In genomic region chr5:134845852-134846640, GRCh38 we compare ENCODE assay signal across 8 cellular contexts. TPM values are rescaled to one million over a fixed set of nuclear protein-coding genes. Genes with fewer than 3 reads are reported as not detected.
DNase-seq lines count a peak whose midpoint lies in the region; ATAC-seq and TF ChIP-seq lines count a peak whose summit lies in the region.

TSS of gene C5orf24 (plus strand) at chr5:134845968. CDS start at chr5:134854901, 8,933 bp downstream.

- TF ChIP-seq CTCF in MM.1S (IDR thresholded peaks at IDR 0.05; ENCODE audit: low read length) (no peak), foreskin keratinocyte (conservative IDR thresholded peaks at IDR 0.05) (no peak), neural progenitor cell (IDR thresholded peaks at IDR 0.05) (no peak)

- peaks cover 11% of the 10 kb centered on the region for H3K4me1 ChIP-seq in HAP-1
- peaks cover 10% of the 10 kb centered on the region for H3K4me1 ChIP-seq in MM.1S (ENCODE audit: low read length)
- peaks cover 43% of the 10 kb centered on the region for H3K4me1 ChIP-seq in SJSA1 (replicated peaks)
- peaks cover 8% of the 10 kb centered on the region for H3K4me1 ChIP-seq in foreskin keratinocyte
- peaks cover 11% of the 10 kb centered on the region for H3K4me1 ChIP-seq in neural progenitor cell
- H3K4me1 ChIP-seq in stomach smooth muscle (ENCODE audit: control insufficient read depth, insufficient read depth, low read length), result peaks cover 14% of the 10 kb centered on the region

- H3K27ac ChIP-seq in MM.1S (ENCODE audit: low read length), result peak within 1 kb of the TSS; percentile 87
- H3K27ac ChIP-seq in SJSA1, result peak within 1 kb of the TSS; percentile 64
- H3K27ac ChIP-seq in foreskin keratinocyte, result peak within 1 kb of the TSS; percentile 74
- H3K27ac ChIP-seq in neural progenitor cell, result peak within 1 kb of the TSS; percentile 91
- H3K27ac ChIP-seq in stomach smooth muscle (ENCODE audit: low read length), result peak within 1 kb of the TSS; percentile 85

- H3K4me1 Mint-ChIP-seq in neural progenitor cell, result peaks cover 22% of the 10 kb centered on the region

- H3F3A ChIP-seq in MM.1S (ENCODE audit: insufficient read depth, low read length) (peaks cover 15% of the 10 kb centered on the region), neural progenitor cell (ENCODE audit: low read depth) (peaks cover 31% of the 10 kb centered on the region)

- H3K79me2 ChIP-seq in MM.1S (ENCODE audit: low read length), result peaks cover 36% of the 10 kb centered on the region
- peaks cover 48% of the 10 kb centered on the region for H3K79me2 ChIP-seq in neural progenitor cell (ENCODE audit: low read depth)

- H3K9me3 ChIP-seq in HAP-1 (no peaks in the 10 kb centered on the region), MM.1S (replicated peaks; ENCODE audit: insufficient read depth, low read length) (no peaks in the 10 kb centered on the region), SJSA1 (replicated peaks) (no peaks in the 10 kb centered on the region), neural progenitor cell (ENCODE audit: low read depth) (no peaks in the 10 kb centered on the region), stomach smooth muscle (ENCODE audit: control insufficient read depth in 2 of 2, low read length in 2 of 2) (no peaks in the 10 kb centered on the region)

- H3K4me3 ChIP-seq in HAP-1 (peak within 1 kb of the TSS; percentile 65), MM.1S (ENCODE audit: low read length) (peak within 1 kb of the TSS; percentile 94), SJSA1 (peak within 1 kb of the TSS; percentile 77), neural progenitor cell (peak within 1 kb of the TSS; percentile 88), stomach smooth muscle (ENCODE audit: low read length in 2 of 2) (peak within 1 kb of the TSS; percentile 86 to 93)

- H3K27ac Mint-ChIP-seq in neural progenitor cell, result peak within 1 kb of the TSS; percentile 83

- H3K9me2 ChIP-seq in MM.1S (replicated peaks; ENCODE audit: insufficient read depth, low read length), result no peaks in the 10 kb centered on the region

- peak within 1 kb of the TSS; percentile 81 for H2AFZ ChIP-seq in MM.1S (ENCODE audit: low read length)
- peak within 1 kb of the TSS; percentile 53 for H2AFZ ChIP-seq in neural progenitor cell (replicated peaks)

- H4K20me1 ChIP-seq in MM.1S (ENCODE audit: insufficient read depth, low read length), result no peaks in the 10 kb centered on the region
- H4K20me1 ChIP-seq in neural progenitor cell (ENCODE audit: low read depth), result peaks cover under 1% of the 10 kb centered on the region

- ATAC-seq in foreskin keratinocyte, result peak; percentile 93

- DNase-seq in GDM1 (lab: John Stamatoyannopoulos, UW) (peak; percentile 95), HAP-1 (ENCODE audit: low spot score in 2 of 2) (peak; percentile 84 to 94), MM.1S (peak; percentile 96), SJSA1 (ENCODE audit: low read depth in 1 of 2, low spot score in 2 of 2) (peak; percentile 97), foreskin keratinocyte (peak; percentile 77 to 86), neural progenitor cell (ENCODE audit: low spot score) (peak; percentile 91)
- DNase-seq in activated naive CD4-positive, alpha-beta T cell (lab: John Stamatoyannopoulos, UW), result peak; percentile 74 to 89 (median 84)

- no peaks in the 10 kb centered on the region for H3K27me3 ChIP-seq in HAP-1 (ENCODE audit: low read depth)
- no peaks in the 10 kb centered on the region for H3K27me3 ChIP-seq in MM.1S (replicated peaks; ENCODE audit: insufficient read depth, low read length)
- no peaks in the 10 kb centered on the region for H3K27me3 ChIP-seq in SJSA1 (replicated peaks)
- H3K27me3 ChIP-seq in foreskin keratinocyte, result no peaks in the 10 kb centered on the region
- no peaks in the 10 kb centered on the region for H3K27me3 ChIP-seq in neural progenitor cell
- H3K27me3 ChIP-seq in stomach smooth muscle (ENCODE audit: control insufficient read depth in 1 of 2, insufficient read depth in 2 of 2, low read length in 2 of 2), result no peaks in the 10 kb centered on the region

- H3K9me3 Mint-ChIP-seq in neural progenitor cell, result no peaks in the 10 kb centered on the region

- H3K36me3 ChIP-seq in HAP-1 (replicated peaks), result peaks cover 10% of the 10 kb centered on the region
- H3K36me3 ChIP-seq in MM.1S (replicated peaks; ENCODE audit: insufficient read depth, low read length), result no peaks in the 10 kb centered on the region; the same call in 1 of the 2 replicates
- H3K36me3 ChIP-seq in SJSA1, result peaks cover 44% of the 10 kb centered on the region
- H3K36me3 ChIP-seq in neural progenitor cell, result no peaks in the 10 kb centered on the region
- H3K36me3 ChIP-seq in stomach smooth muscle (ENCODE audit: control insufficient read depth in 2 of 2, insufficient read depth in 2 of 2, low read length in 2 of 2), result no peaks in the 10 kb centered on the region

- H3K27me3 Mint-ChIP-seq in neural progenitor cell (ENCODE audit: insufficient read depth, low read depth), result no peaks in the 10 kb centered on the region

- H3K4me3 Mint-ChIP-seq in neural progenitor cell, result peak within 1 kb of the TSS; percentile 92

- in situ Hi-C loops in HAP-1 (cut with MboI; ENCODE audit: low sequenced_read_pairs), result no loop called here

- H3K36me3 Mint-ChIP-seq in neural progenitor cell, result peaks cover 6% of the 10 kb centered on the region

- H3K9ac ChIP-seq in MM.1S (ENCODE audit: low read length) (peak within 1 kb of the TSS; percentile 96), neural progenitor cell (peak within 1 kb of the TSS; percentile 80), stomach smooth muscle (ENCODE audit: low read length in 2 of 2) (peak within 1 kb of the TSS; percentile 77 to 89)

- H3K4me2 ChIP-seq in MM.1S (ENCODE audit: low read depth, low read length) (peak within 1 kb of the TSS; percentile 64), neural progenitor cell (peak within 1 kb of the TSS; percentile 98)

RNA-seq across cellular contexts. Expression of gene C5orf24, which starts in this region (rescaled TPM):
- total RNA-seq in SJSA1 (2014; rRNA removed; shearing (Covaris generic)), result 53.2 and 93.3 TPM in 2 replicates
- 23.8 and 24.1 TPM in 2 replicates for total RNA-seq in foreskin keratinocyte
- 8.5 and 9.8 TPM in 2 replicates for polyA plus RNA-seq in foreskin keratinocyte
- total RNA-seq in neural progenitor cell (ENCODE audit: low replicate concordance), result 46.5 and 53.3 TPM in 2 replicates

Comparison
In these comparisons a context has a peak if more than half of its experiments do, and no peak if none do; other contexts are left out.
1. Peak in every context shown above with its lines: DNase-seq, ATAC-seq, H3K4me3 ChIP-seq and H3K27ac ChIP-seq.